ENCODE assay signal across 24 cellular contexts in the genomic region with DNA sequence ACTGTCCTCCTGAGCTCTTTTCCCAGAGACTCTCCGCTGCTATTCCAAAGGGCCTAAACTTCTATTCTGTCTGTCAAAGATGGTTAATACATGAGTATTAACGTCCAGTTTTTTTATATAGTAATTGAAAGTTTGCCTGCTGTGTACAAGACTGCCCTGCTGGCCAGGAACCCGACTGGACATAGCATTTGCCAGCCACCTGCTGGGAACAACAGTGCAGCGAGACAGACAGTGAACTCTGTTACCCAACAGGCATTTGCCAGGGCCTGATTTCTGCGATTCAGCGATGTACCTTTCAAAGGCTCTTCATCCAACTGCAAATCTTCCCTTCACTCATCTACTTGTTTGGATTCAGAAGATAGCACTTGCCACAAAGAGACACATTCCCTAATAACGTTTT.
A peak's percentile ranks its signal among the peaks of the same experiment; 100 is the strongest.
DNase-seq lines count a peak whose midpoint lies in the region; ATAC-seq and TF ChIP-seq lines count a peak whose summit lies in the region.
"Had no signal": no experiment of that assay in that cellular context is flagged by ENCODE, and none has a peak within 500 bp of the region (broad histone marks: within the 10 kb centered on the region; RNA-seq: fewer than 3 reads in every experiment).

No MANE protein-coding gene starts in this region.

- H3K4me1 ChIP-seq in CD8-positive, alpha-beta T cell (ENCODE audit: insufficient read depth, low read length): peaks cover 31% of the 10 kb centered on the region
- no peaks in the 10 kb centered on the region for H3K4me1 ChIP-seq in liver (ENCODE audit: control insufficient read depth in 4 of 4, insufficient read depth in 4 of 4, low read length in 3 of 4)
- H3K4me1 ChIP-seq in BE2C: no peaks in the 10 kb centered on the region

- WGBS in liver: 65% methylated on average over 7 of the region's 7 CpGs

- no peak for ATAC-seq in CD8-positive, alpha-beta T cell
- ATAC-seq in natural killer cell treated with Interleukin-12 subunit alpha and Interleukin-12 subunit beta and Interleukin-15 and Interleukin-18, amount 100 ng/mL, for 72 hours: no peak
- no peak for ATAC-seq in GM21825 (IDR thresholded peaks at IDR 0.05; ENCODE audit: unreplicated experiment)
- ATAC-seq: Right ventricle myocardium inferior had no signal

- no peaks in the 10 kb centered on the region for H3K36me3 ChIP-seq in CD8-positive, alpha-beta T cell (ENCODE audit: insufficient read depth, low read length)
- no peaks in the 10 kb centered on the region for H3K36me3 ChIP-seq in liver (ENCODE audit: control insufficient read depth in 4 of 4, insufficient read depth in 3 of 4, low read depth in 1 of 4, low read length in 3 of 4)
- H3K36me3 ChIP-seq in BE2C: no peaks in the 10 kb centered on the region
- H3K36me3 ChIP-seq: SJSA1 had no signal

- H3K9me3 ChIP-seq in CD8-positive, alpha-beta T cell (ENCODE audit: low read length): no peaks in the 10 kb centered on the region
- no peaks in the 10 kb centered on the region for H3K9me3 ChIP-seq in liver (ENCODE audit: control insufficient read depth in 4 of 4, low read length in 3 of 4)
- H3K9me3 ChIP-seq in BE2C: no peaks in the 10 kb centered on the region
- H3K9me3 ChIP-seq: SJSA1 had no signal

- peaks cover 9% of the 10 kb centered on the region for H3K27me3 ChIP-seq in CD8-positive, alpha-beta T cell (ENCODE audit: insufficient read depth, low read length)
- H3K27me3 ChIP-seq in liver (ENCODE audit: control insufficient read depth in 4 of 4, insufficient read depth in 4 of 4, low read length in 3 of 4): peaks cover 0 to 2% (median 0%) of the 10 kb centered on the region in 4 donors
- peaks cover 4% of the 10 kb centered on the region; the same call in 1 of the 2 replicates for H3K27me3 ChIP-seq in BE2C
- H3K27me3 ChIP-seq: SJSA1 had no signal

- no peak overlapping the region for H3K9ac ChIP-seq in liver (ENCODE audit: low read depth in 1 of 2, low read length in 2 of 2)

- DNase-seq in activated naive CD4-positive, alpha-beta T cell (lab: John Stamatoyannopoulos, UW): no peak
- DNase-seq in CD8-positive, alpha-beta T cell: no peak
- DNase-seq in natural killer cell treated with Interleukin-12 subunit alpha and Interleukin-12 subunit beta and Interleukin-15 and Interleukin-18, amount 100 ng/mL, for 72 hours (ENCODE audit: low spot score): no peak
- DNase-seq in hippocampal formation (lab: John Stamatoyannopoulos, UW) (no peak), BE2C (no peak)
- DNase-seq: AML-193; DMS153; H7; NCI-H1048; NCI-H1417; NCI-H187; NCI-H2171 treated with DMSO at 0.1 percent for 48 hours; NCI-H446; NCI-H524 treated with DMSO at 0.1 percent for 48 hours; NCI-H82; NK-92 treated with Interleukin-12 subunit alpha and Interleukin-12 subunit beta, amount 100 ng/mL, for 24 hours; PC-9 had no signal

- H3K4me3 Mint-ChIP-seq in activated naive CD4-positive, alpha-beta T cell treated with anti-CD3 and anti-CD28 coated beads, Interleukin-2, amount 50 U/mL, for 24 hours: peak overlapping the region; percentile 6
- H3K4me3 Mint-ChIP-seq in CD8-positive, alpha-beta T cell: peak overlapping the region; percentile 26
- H3K4me3 Mint-ChIP-seq in natural killer cell treated with Interleukin-12 subunit alpha and Interleukin-12 subunit beta and Interleukin-15 and Interleukin-18, amount 100 ng/mL, for 72 hours: peak overlapping the region; percentile 28
- H3K4me3 Mint-ChIP-seq: CD14-positive monocyte had no signal

- no peak overlapping the region for H3K27ac ChIP-seq in CD8-positive, alpha-beta T cell (ENCODE audit: low read depth, low read length)
- H3K27ac ChIP-seq in liver (ENCODE audit: low read depth in 1 of 2, low read length in 2 of 2): no peak overlapping the region
- H3K27ac ChIP-seq: HL-60, PC-9, SJSA1 had no signal

- no peaks in the 10 kb centered on the region for H3K36me3 Mint-ChIP-seq in activated naive CD4-positive, alpha-beta T cell treated with anti-CD3 and anti-CD28 coated beads, Interleukin-2, amount 50 U/mL, for 24 hours
- no peaks in the 10 kb centered on the region for H3K36me3 Mint-ChIP-seq in CD8-positive, alpha-beta T cell
- H3K36me3 Mint-ChIP-seq in natural killer cell treated with Interleukin-12 subunit alpha and Interleukin-12 subunit beta and Interleukin-15 and Interleukin-18, amount 100 ng/mL, for 72 hours: no peaks in the 10 kb centered on the region
- H3K36me3 Mint-ChIP-seq: CD14-positive monocyte had no signal

- peaks cover 30% of the 10 kb centered on the region for H3K27me3 Mint-ChIP-seq in activated naive CD4-positive, alpha-beta T cell treated with anti-CD3 and anti-CD28 coated beads, Interleukin-2, amount 50 U/mL, for 24 hours
- peaks cover 37% of the 10 kb centered on the region for H3K27me3 Mint-ChIP-seq in CD8-positive, alpha-beta T cell (ENCODE audit: low read depth)
- H3K27me3 Mint-ChIP-seq in natural killer cell treated with Interleukin-12 subunit alpha and Interleukin-12 subunit beta and Interleukin-15 and Interleukin-18, amount 100 ng/mL, for 72 hours: peaks cover 28 to 44% of the 10 kb centered on the region in 2 donors

- no peak for TF ChIP-seq CTCF in CD8-positive, alpha-beta T cell (IDR thresholded peaks at IDR 0.05)
- TF ChIP-seq CTCF in liver (IDR thresholded peaks at IDR 0.05; ENCODE audit: low read depth, low read length, missing input control) (peak; percentile 13), BE2C (IDR thresholded peaks at IDR 0.05; ENCODE audit: low read depth, low read length) (no peak)

- intact Hi-C loops in CD8-positive, alpha-beta T cell (cut with DNase I, micrococcal nuclease): no loop called here

- peak in 1 of 2 donors; percentile 54 for TF ChIP-seq RAD21 in liver (IDR thresholded peaks at IDR 0.05)

- POLR2A ChIA-PET in CD8-positive, alpha-beta T cell (lab: Charles Lee): no interaction called here

- peaks cover 40% of the 10 kb centered on the region for H3K4me1 Mint-ChIP-seq in activated naive CD4-positive, alpha-beta T cell treated with anti-CD3 and anti-CD28 coated beads, Interleukin-2, amount 50 U/mL, for 24 hours
- peaks cover 37% of the 10 kb centered on the region for H3K4me1 Mint-ChIP-seq in CD8-positive, alpha-beta T cell (ENCODE audit: low read depth)
- peaks cover 26 to 41% of the 10 kb centered on the region in 2 donors for H3K4me1 Mint-ChIP-seq in natural killer cell treated with Interleukin-12 subunit alpha and Interleukin-12 subunit beta and Interleukin-15 and Interleukin-18, amount 100 ng/mL, for 72 hours (ENCODE audit: low read depth in 2 of 2)

- no peaks in the 10 kb centered on the region for H3K9me3 Mint-ChIP-seq in activated naive CD4-positive, alpha-beta T cell treated with anti-CD3 and anti-CD28 coated beads, Interleukin-2, amount 50 U/mL, for 24 hours
- H3K9me3 Mint-ChIP-seq in CD8-positive, alpha-beta T cell: no peaks in the 10 kb centered on the region
- H3K9me3 Mint-ChIP-seq in natural killer cell treated with Interleukin-12 subunit alpha and Interleukin-12 subunit beta and Interleukin-15 and Interleukin-18, amount 100 ng/mL, for 72 hours: no peaks in the 10 kb centered on the region

- CTCF ChIA-PET in CD8-positive, alpha-beta T cell (lab: Charles Lee): no interaction called here

- H3K4me3 ChIP-seq in CD8-positive, alpha-beta T cell (ENCODE audit: low read depth, low read length): no peak overlapping the region
- no peak overlapping the region for H3K4me3 ChIP-seq in liver (ENCODE audit: low read depth in 1 of 3, low read length in 3 of 3)
- H3K4me3 ChIP-seq in BE2C (ENCODE audit: low read depth, low read length): no peak overlapping the region
- H3K4me3 ChIP-seq: PC-9, SJSA1 had no signal

- H3K27ac Mint-ChIP-seq in activated naive CD4-positive, alpha-beta T cell treated with anti-CD3 and anti-CD28 coated beads, Interleukin-2, amount 50 U/mL, for 24 hours: peak overlapping the region; percentile 53
- no peak overlapping the region for H3K27ac Mint-ChIP-seq in CD8-positive, alpha-beta T cell
- H3K27ac Mint-ChIP-seq in natural killer cell treated with Interleukin-12 subunit alpha and Interleukin-12 subunit beta and Interleukin-15 and Interleukin-18, amount 100 ng/mL, for 72 hours: peak overlapping the region; percentile 0 to 4
- H3K27ac Mint-ChIP-seq: CD14-positive monocyte had no signal

TF ChIP-seq in liver, 16 proteins besides CTCF, POLR2A, EP300 and RAD21:
- TF ChIP-seq, protein P1, sequence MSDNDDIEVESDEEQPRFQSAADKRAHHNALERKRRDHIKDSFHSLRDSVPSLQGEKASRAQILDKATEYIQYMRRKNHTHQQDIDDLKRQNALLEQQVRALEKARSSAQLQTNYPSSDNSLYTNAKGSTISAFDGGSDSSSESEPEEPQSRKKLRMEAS (IDR thresholded peaks at IDR 0.05): no peak
- TF ChIP-seq RXRA (IDR thresholded peaks at IDR 0.05) (peak in 1 of 2 donors; percentile 7), HNF4A (conservative IDR thresholded peaks at IDR 0.05) (peak in 1 of 2 donors; percentile 9)
